8 cellular contexts compared by ENCODE assay signal in genomic region chr5:172282277-172283019, GRCh38. TPM values are rescaled to one million over a fixed set of nuclear protein-coding genes. Genes with fewer than 3 reads are reported as not detected.
A peak's percentile ranks its signal among the peaks of the same experiment; 100 is the strongest.
DNase-seq lines count a peak whose midpoint lies in the region; ATAC-seq and TF ChIP-seq lines count a peak whose summit lies in the region.

No MANE protein-coding gene starts in this region.

- peaks cover 6% of the 10 kb centered on the region; the same call in 1 of the 2 replicates for H3K36me3 ChIP-seq in RWPE2 (ENCODE audit: low read depth)
- H3K36me3 ChIP-seq in sigmoid colon: no peaks in the 10 kb centered on the region

- ATAC-seq in GM21515 (IDR thresholded peaks at IDR 0.05; ENCODE audit: unreplicated experiment) (peak; percentile 1), RWPE2 (ENCODE audit: low read depth) (peak; percentile 41; the same call in 2 of the 3 replicates), HG02938 (IDR thresholded peaks at IDR 0.05; ENCODE audit: unreplicated experiment) (no peak)

- peak overlapping the region; percentile 71 for H3K27ac ChIP-seq in RWPE2 (ENCODE audit: poor library complexity, severe bottlenecking)
- peak overlapping the region; percentile 93 to 96 (median 94) for H3K27ac ChIP-seq in sigmoid colon

- TF ChIP-seq CTCF in RWPE2 (IDR thresholded peaks at IDR 0.05; ENCODE audit: poor library complexity, severe bottlenecking): no peak
- no peak for TF ChIP-seq CTCF in fibroblast of mammary gland (conservative IDR thresholded peaks at IDR 0.05; ENCODE audit: control insufficient read depth, insufficient read depth, low read depth, low read length)
- no peak for TF ChIP-seq CTCF in sigmoid colon (IDR thresholded peaks at IDR 0.05)
- TF ChIP-seq CTCF in GM13977 (IDR thresholded peaks at IDR 0.05; ENCODE audit: extremely low read depth, insufficient read depth, missing control alignments): no peak

- H3K9me3 ChIP-seq in RWPE2 (ENCODE audit: severe bottlenecking) (no peaks in the 10 kb centered on the region), sigmoid colon (no peaks in the 10 kb centered on the region)

- H3K4me3 ChIP-seq in RWPE2 (ENCODE audit: severe bottlenecking): peak overlapping the region; percentile 97
- H3K4me3 ChIP-seq in fibroblast of mammary gland (ENCODE audit: control insufficient read depth, low read depth, low read length): peak overlapping the region; percentile 68
- peak overlapping the region; percentile 83 to 99 (median 91) for H3K4me3 ChIP-seq in sigmoid colon

- no peak for DNase-seq in RWPE2 (ENCODE audit: low spot score)
- peak; percentile 24 for DNase-seq in fibroblast of mammary gland (ENCODE audit: low read depth)
- no peak for DNase-seq in sigmoid colon
- DNase-seq in mesenteric fat pad (ENCODE audit: low spot score): no peak
- DNase-seq in iPS-NIHi7 (ENCODE audit: extremely low spot score): no peak
- no peak for DNase-seq in GM13977 (ENCODE audit: low spot score)

- 7 to 15% methylated on average over 13 of the region's 13 CpGs for WGBS in sigmoid colon, 2 donors

- intact Hi-C loops in sigmoid colon (cut with DNase I): loop anchor here (5.0 to 10.0 kb wide), 3 partner anchors 170 to 898 kb away; partner anchors contain the start of genes FBXW11, NPM1 and SH3PXD2B

- peaks cover 15% of the 10 kb centered on the region for H3K4me1 ChIP-seq in RWPE2 (ENCODE audit: insufficient read depth, poor library complexity, severe bottlenecking)
- H3K4me1 ChIP-seq in sigmoid colon: peaks cover 0 to 30% (median 21%) of the 10 kb centered on the region in 4 donors

- no peaks in the 10 kb centered on the region for H3K27me3 ChIP-seq in RWPE2 (ENCODE audit: insufficient read depth, poor library complexity, severe bottlenecking)
- H3K27me3 ChIP-seq in sigmoid colon: no peaks in the 10 kb centered on the region

- no peak for TF ChIP-seq POLR2A in sigmoid colon (IDR thresholded peaks at IDR 0.05)

- no peak for TF ChIP-seq EP300 in sigmoid colon (IDR thresholded peaks at IDR 0.05)

- in situ Hi-C loops in GM13977 (cut with MboI; ENCODE audit: low pct_unique_long_range_greater_than_20kb, low sequenced_read_pairs, unreplicated experiment): no loop called here

RNA-seq across cellular contexts. Expression of gene UBTD2, which starts 1.1 kb away (rescaled TPM):
- total RNA-seq in sigmoid colon: 10 to 100 TPM; 16.3 to 22.1 (median 19.5) TPM
- polyA plus RNA-seq in sigmoid colon: 10 to 100 TPM; 12.1 to 21.0 (median 21.0) TPM
- total RNA-seq in mesenteric fat pad: 13.0 TPM
